9 cellular contexts compared by ENCODE assay signal in the genomic region with DNA sequence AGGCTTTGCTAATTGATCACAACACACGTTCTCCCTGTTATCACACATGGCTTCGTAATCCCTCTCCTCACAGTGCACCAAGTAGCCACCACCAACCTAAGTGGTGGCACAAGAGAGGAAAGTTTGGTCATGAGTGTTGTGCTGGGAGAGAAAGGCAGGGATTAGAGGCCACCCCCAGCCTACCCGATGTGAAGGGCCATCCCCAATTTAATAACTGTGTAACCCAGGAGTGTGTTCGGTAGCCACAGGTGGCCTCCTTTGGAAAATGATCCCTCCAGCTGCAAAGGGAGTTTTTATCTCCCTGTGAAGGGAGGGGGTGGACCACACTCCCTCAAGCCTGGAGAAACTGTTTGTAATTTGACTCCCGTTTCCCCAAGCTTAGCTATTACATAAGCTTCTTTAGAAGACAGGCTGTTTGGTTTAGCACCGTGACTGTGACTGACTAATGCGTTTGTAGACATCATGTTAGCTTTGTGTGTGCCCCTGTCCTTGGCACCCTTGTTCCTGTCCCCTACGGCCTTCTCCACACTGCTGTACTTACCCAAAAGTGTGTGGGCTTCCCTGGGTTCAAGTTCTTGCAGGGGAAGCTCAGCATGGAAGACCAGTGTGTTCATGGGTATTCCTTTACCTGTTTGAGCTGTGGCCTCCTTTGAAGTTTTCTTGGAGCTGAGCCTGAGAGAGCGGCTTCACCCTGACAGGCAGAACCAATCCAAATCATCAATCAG. TPM values are rescaled to one million over a fixed set of nuclear protein-coding genes. Genes with fewer than 3 reads are reported as not detected.
DNase-seq lines count a peak whose midpoint lies in the region; ATAC-seq and TF ChIP-seq lines count a peak whose summit lies in the region.
"Had no signal": no experiment of that assay in that cellular context is flagged by ENCODE, and none has a peak within 500 bp of the region (broad histone marks: within the 10 kb centered on the region; RNA-seq: fewer than 3 reads in every experiment).

No MANE protein-coding gene starts in this region.

- no peaks in the 10 kb centered on the region for H3K27me3 ChIP-seq in vagina

- TF ChIP-seq CTCF in astrocyte of the spinal cord (IDR thresholded peaks at IDR 0.05; ENCODE audit: low read depth, low read length) (no peak), vagina (IDR thresholded peaks at IDR 0.05) (no peak)

- H3K9me3 ChIP-seq in vagina, result no peaks in the 10 kb centered on the region

- no peaks in the 10 kb centered on the region for H3K36me3 ChIP-seq in vagina
- H3K36me3 ChIP-seq: thoracic aorta had no signal

- DNase-seq in SHP77 (lab: John Stamatoyannopoulos, UW), result peak; percentile 3 to 21
- no peak for DNase-seq in SHP77 treated with DMSO at 0.1 percent for 48 hours (lab: John Stamatoyannopoulos, UW)
- DNase-seq in NCI-H2081 (lab: John Stamatoyannopoulos, UW), result peak; percentile 14 to 70
- peak; percentile 62 for DNase-seq in astrocyte of the spinal cord (ENCODE audit: low read depth, low spot score)
- peak; percentile 69 for DNase-seq in pulmonary artery endothelial cell (ENCODE audit: low read depth, low spot score)
- DNase-seq in vagina (ENCODE audit: extremely low spot score in 2 of 2), result no peak

- H3K4me1 ChIP-seq in vagina, result peaks cover 11% of the 10 kb centered on the region

- intact Hi-C loops in vagina (cut with DNase I), result no loop called here

- in situ Hi-C loops in astrocyte of the spinal cord (cut with HindIII; ENCODE audit: low sequenced_read_pairs), result no loop called here

- TF ChIP-seq POLR2A in vagina (IDR thresholded peaks at IDR 0.05), result no peak

- H3K4me3 ChIP-seq in astrocyte of the spinal cord (ENCODE audit: low read depth, low read length) (no peak overlapping the region), vagina (no peak overlapping the region)
- H3K4me3 ChIP-seq: thoracic aorta had no signal

- ATAC-seq in GM19467 (IDR thresholded peaks at IDR 0.05; ENCODE audit: unreplicated experiment) (no peak), HG03460 (IDR thresholded peaks at IDR 0.05; ENCODE audit: unreplicated experiment) (no peak)

- no peak overlapping the region for H3K27ac ChIP-seq in vagina
- H3K27ac ChIP-seq: thoracic aorta had no signal

RNA-seq across cellular contexts. Expression of gene PPP1R16B, which starts 20.6 kb away (rescaled TPM):
- total RNA-seq in pulmonary artery endothelial cell (118 and 144 TPM in 2 replicates), vagina (6.4 TPM)

Comparison
In these comparisons a context has a peak if more than half of its experiments do, and no peak if none do; other contexts are left out.
1. DNase-seq: peak in SHP77 (2 of 2), NCI-H2081 (2 of 2), astrocyte of the spinal cord (single experiment) and pulmonary artery endothelial cell (single experiment); none in SHP77 treated with DMSO at 0.1 percent for 48 hours (single experiment) and vagina (0 of 2).
2. RNA of gene PPP1R16B, which starts 20.6 kb away (total RNA-seq): 118 to 144 TPM in pulmonary artery endothelial cell; 6.4 TPM in vagina (single experiment); every median in the first group is over 10 times any median in the second.